Comparison of ENCODE assay signal across 36 cellular contexts in the genomic region with DNA sequence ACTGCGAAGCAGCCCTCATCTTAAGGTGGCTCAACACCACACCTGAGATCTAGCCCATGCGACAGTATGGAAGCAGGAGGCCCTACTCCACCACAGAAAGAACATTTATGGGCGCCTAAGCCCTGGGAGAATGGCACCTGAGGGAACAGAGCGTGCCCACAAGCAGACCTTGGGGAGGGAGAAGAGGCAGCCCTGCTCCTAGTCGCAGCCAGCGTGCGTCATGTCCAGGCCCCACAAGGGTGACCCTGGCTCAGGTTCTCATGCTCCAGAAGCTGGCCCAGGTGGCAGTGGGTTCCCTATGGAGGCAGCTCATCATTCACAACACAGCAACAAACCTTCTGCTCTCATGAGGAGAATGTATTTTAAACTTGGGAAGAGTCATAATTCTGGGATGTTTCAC. TPM values are rescaled to one million over a fixed set of nuclear protein-coding genes. Genes with fewer than 3 reads are reported as not detected.
"Had no signal": no experiment of that assay in that cellular context is flagged by ENCODE, and none has a peak within 500 bp of the region (broad histone marks: within the 10 kb centered on the region; RNA-seq: fewer than 3 reads in every experiment).

No MANE protein-coding gene starts in this region.

- H3K27me3 Mint-ChIP-seq: activated B cell treated with CpG ODN at 0.5 μM for 24 hours; activated CD4-positive, alpha-beta memory T cell treated with anti-CD3 and anti-CD28 coated beads, Interleukin-2, amount 10 ng/mL, durations not matched to agents 7 days and 5 days; activated CD8-positive, alpha-beta memory T cell treated with anti-CD3 and anti-CD28 coated beads, Interleukin-2, amount 10 ng/mL, durations not matched to agents 7 days and 5 days; activated naive CD4-positive, alpha-beta T cell treated with anti-CD3 and anti-CD28 coated beads, Interleukin-2, amount 50 U/mL, for 24 hours; activated naive CD8-positive, alpha-beta T cell treated with anti-CD3 and anti-CD28 coated beads, Interleukin-2, amount 10 ng/mL, durations not matched to agents 7 days and 5 days; activated T-helper 17 cell treated with anti-CD3 and anti-CD28 coated beads, Interleukin-2, amount 50 U/mL, for 72 hours had no signal

- H3K4me3 ChIP-seq: ascending aorta, Peyer's patch had no signal

- H3K4me3 Mint-ChIP-seq: activated B cell treated with CpG ODN at 0.5 μM for 24 hours; activated CD4-positive, alpha-beta memory T cell treated with anti-CD3 and anti-CD28 coated beads, Interleukin-2, amount 10 ng/mL, durations not matched to agents 7 days and 5 days; activated CD8-positive, alpha-beta memory T cell treated with anti-CD3 and anti-CD28 coated beads, Interleukin-2, amount 10 ng/mL, durations not matched to agents 7 days and 5 days; activated naive CD4-positive, alpha-beta T cell treated with anti-CD3 and anti-CD28 coated beads, Interleukin-2, amount 50 U/mL, for 24 hours; activated naive CD8-positive, alpha-beta T cell treated with anti-CD3 and anti-CD28 coated beads, Interleukin-2, amount 10 ng/mL, durations not matched to agents 7 days and 5 days; activated T-cell treated with anti-CD3 and anti-CD28 coated beads, Interleukin-2, amount 50 U/mL, for 72 hours; activated T-helper 17 cell treated with anti-CD3 and anti-CD28 coated beads, Interleukin-2, amount 50 U/mL, for 72 hours had no signal

- H3K9me3 Mint-ChIP-seq: activated B cell treated with CpG ODN at 0.5 μM for 24 hours; activated CD4-positive, alpha-beta memory T cell treated with anti-CD3 and anti-CD28 coated beads, Interleukin-2, amount 10 ng/mL, durations not matched to agents 7 days and 5 days; activated naive CD4-positive, alpha-beta T cell treated with anti-CD3 and anti-CD28 coated beads, Interleukin-2, amount 50 U/mL, for 24 hours; activated naive CD8-positive, alpha-beta T cell treated with anti-CD3 and anti-CD28 coated beads, Interleukin-2, amount 10 ng/mL, durations not matched to agents 7 days and 5 days; activated T-cell treated with anti-CD3 and anti-CD28 coated beads, Interleukin-2, amount 50 U/mL, for 72 hours; activated T-helper 17 cell treated with anti-CD3 and anti-CD28 coated beads, Interleukin-2, amount 50 U/mL, for 72 hours had no signal

- ATAC-seq: activated CD8-positive, alpha-beta memory T cell treated with anti-CD3 and anti-CD28 coated beads, Interleukin-2, amount 10 ng/mL, durations not matched to agents 7 days and 5 days; activated T-cell treated with anti-CD3 and anti-CD28 coated beads, Interleukin-2, amount 50 U/mL, for 72 hours; activated T-helper 17 cell treated with anti-CD3 and anti-CD28 coated beads, Interleukin-2, amount 50 U/mL, for 72 hours; PC-3 had no signal

- H3K27ac ChIP-seq: ascending aorta, Peyer's patch, VCaP had no signal

- H3K27ac Mint-ChIP-seq: activated B cell treated with CpG ODN at 0.5 μM for 24 hours; activated CD4-positive, alpha-beta memory T cell treated with anti-CD3 and anti-CD28 coated beads, Interleukin-2, amount 10 ng/mL, durations not matched to agents 7 days and 5 days; activated CD8-positive, alpha-beta memory T cell treated with anti-CD3 and anti-CD28 coated beads, Interleukin-2, amount 10 ng/mL, durations not matched to agents 7 days and 5 days; activated naive CD4-positive, alpha-beta T cell treated with anti-CD3 and anti-CD28 coated beads, Interleukin-2, amount 50 U/mL, for 24 hours; activated naive CD8-positive, alpha-beta T cell treated with anti-CD3 and anti-CD28 coated beads, Interleukin-2, amount 10 ng/mL, durations not matched to agents 7 days and 5 days; activated T-cell treated with anti-CD3 and anti-CD28 coated beads, Interleukin-2, amount 50 U/mL, for 72 hours; activated T-helper 17 cell treated with anti-CD3 and anti-CD28 coated beads, Interleukin-2, amount 50 U/mL, for 72 hours had no signal

- H3K27me3 ChIP-seq: ascending aorta, Peyer's patch had no signal

- H3K9me3 ChIP-seq: ascending aorta, Peyer's patch had no signal

- DNase-seq: activated B cell treated with CpG ODN at 0.5 μM for 24 hours; activated CD4-positive, alpha-beta memory T cell treated with anti-CD3 and anti-CD28 coated beads, Interleukin-2, amount 10 ng/mL, durations not matched to agents 7 days and 5 days; activated CD4-positive, alpha-beta T cell treated with anti-CD3 and anti-CD28 coated beads for 48 hours; activated CD4-positive, CD25-positive, alpha-beta regulatory T cell treated with anti-CD3 and anti-CD28 coated beads, Interleukin-2, amount 50 U/mL, for 72 hours; activated CD8-positive, alpha-beta memory T cell treated with anti-CD3 and anti-CD28 coated beads for 24 hours; activated CD8-positive, alpha-beta memory T cell treated with anti-CD3 and anti-CD28 coated beads, Interleukin-2, amount 10 ng/mL, durations not matched to agents 7 days and 5 days; activated effector memory CD4-positive, alpha-beta T cell treated with anti-CD3 and anti-CD28 coated beads, Interleukin-2, amount 50 U/mL, for 16 hours; activated naive CD4-positive, alpha-beta T cell; activated naive CD8-positive, alpha-beta T cell treated with anti-CD3 and anti-CD28 coated beads, Interleukin-2, amount 10 ng/mL, durations not matched to agents 7 days and 5 days; activated T-cell treated with anti-CD3 and anti-CD28 coated beads, Interleukin-2, amount 50 U/mL, for 1 hour; activated T-cell treated with anti-CD3 and anti-CD28 coated beads, Interleukin-2, amount 50 U/mL, for 72 hours; amygdala; caudate nucleus; Kasumi-1; KG1; MM.1S; MV-4-11; NCI-H1092; NCI-H1436 treated with DMSO at 0.1 percent for 48 hours; NCI-H1694 treated with DMSO at 0.1 percent for 48 hours; NCI-H2029; NCI-H345; NCI-H524 treated with DMSO at 0.1 percent for 48 hours; PC-3; Right ventricle myocardium superior; RPMI8226; SW 1271; T-helper 1 cell; T-helper 2 cell; T-helper 9 cell had no signal

- H3K4me1 Mint-ChIP-seq: activated naive CD4-positive, alpha-beta T cell treated with anti-CD3 and anti-CD28 coated beads, Interleukin-2, amount 50 U/mL, for 24 hours had no signal

RNA-seq across cellular contexts. Expression of gene MESP2, which starts 57.8 kb away (rescaled TPM):
- total RNA-seq: activated CD4-positive, alpha-beta memory T cell treated with anti-CD3 and anti-CD28 coated beads, Interleukin-2, amount 10 ng/mL, durations not matched to agents 7 days and 5 days; activated CD8-positive, alpha-beta memory T cell treated with anti-CD3 and anti-CD28 coated beads, Interleukin-2, amount 10 ng/mL, durations not matched to agents 7 days and 5 days; activated naive CD8-positive, alpha-beta T cell treated with anti-CD3 and anti-CD28 coated beads, Interleukin-2, amount 10 ng/mL, durations not matched to agents 7 days and 5 days; activated T-cell treated with anti-CD3 and anti-CD28 coated beads, Interleukin-2, amount 50 U/mL, for 72 hours; ascending aorta; NCI-H460; Peyer's patch had no signal
